ENCODE assay signal across 1 cellular context in the genomic region with DNA sequence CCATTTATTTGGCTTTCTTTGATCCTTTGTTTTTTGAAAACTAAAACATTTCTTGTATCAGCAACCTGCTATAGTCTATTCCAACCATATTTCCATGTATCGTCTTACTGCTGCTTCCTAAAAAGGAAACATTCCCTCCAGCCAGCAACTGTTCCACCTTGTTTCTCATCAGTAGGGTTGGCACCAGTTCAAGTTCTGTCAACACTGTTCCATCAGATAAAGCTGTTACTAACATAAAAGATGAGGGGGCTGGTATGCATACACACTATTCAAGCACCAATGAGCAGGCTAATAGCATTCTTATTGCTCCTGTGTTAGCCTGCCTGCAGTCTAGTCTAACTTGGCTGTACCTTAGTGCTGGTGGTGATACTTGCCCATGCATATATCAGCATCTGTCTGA.
TF ChIP-seq lines count a peak whose summit lies in the region.

No MANE protein-coding gene starts in this region.

TF ChIP-seq in HepG2, 621 proteins besides CTCF, POLR2A, EP300 and RAD21:
- no peak for TF ChIP-seq TCF7L2 (IDR thresholded peaks at IDR 0.05; ENCODE audit: low read depth, low read length)
- TF ChIP-seq ZNF572 (CRISPR knock-in tag; IDR thresholded peaks at IDR 0.05): no peak
- TF ChIP-seq SNAPC2 (CRISPR knock-in tag; IDR thresholded peaks at IDR 0.05): no peak
- TF ChIP-seq MBD4 (IDR thresholded peaks at IDR 0.05; ENCODE audit: borderline replicate concordance, low read length): no peak
- no peak for TF ChIP-seq ZNF354B (CRISPR knock-in tag; IDR thresholded peaks at IDR 0.05)
- TF ChIP-seq, protein P1, sequence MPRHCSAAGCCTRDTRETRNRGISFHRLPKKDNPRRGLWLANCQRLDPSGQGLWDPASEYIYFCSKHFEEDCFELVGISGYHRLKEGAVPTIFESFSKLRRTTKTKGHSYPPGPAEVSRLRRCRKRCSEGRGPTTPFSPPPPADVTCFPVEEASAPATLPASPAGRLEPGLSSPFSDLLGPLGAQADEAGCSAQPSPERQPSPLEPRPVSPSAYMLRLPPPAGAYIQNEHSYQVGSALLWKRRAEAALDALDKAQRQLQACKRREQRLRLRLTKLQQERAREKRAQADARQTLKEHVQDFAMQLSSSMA (CRISPR knock-in tag; IDR thresholded peaks at IDR 0.05): no peak
- no peak for TF ChIP-seq GATAD1 (CRISPR knock-in tag; IDR thresholded peaks at IDR 0.05)
- TF ChIP-seq ZNF605 (CRISPR knock-in tag; IDR thresholded peaks at IDR 0.05): no peak
- no peak for TF ChIP-seq NFIB (CRISPR knock-in tag; IDR thresholded peaks at IDR 0.05; ENCODE audit: borderline replicate concordance)
- TF ChIP-seq CERS6 (CRISPR knock-in tag; IDR thresholded peaks at IDR 0.05): no peak
- no peak for TF ChIP-seq MED8 (CRISPR knock-in tag; IDR thresholded peaks at IDR 0.05; ENCODE audit: insufficient replicate concordance)
- no peak for TF ChIP-seq MYNN (CRISPR knock-in tag; IDR thresholded peaks at IDR 0.05; ENCODE audit: low read depth)
